ENCODE assay signal across 30 cellular contexts in genomic region chrX:117458243-117458968, GRCh38.
"Had no signal": no experiment of that assay in that cellular context is flagged by ENCODE, and none has a peak within 500 bp of the region (broad histone marks: within the 10 kb centered on the region; RNA-seq: fewer than 3 reads in every experiment).

No MANE protein-coding gene starts in this region.

- H3K4me1 ChIP-seq: ascending aorta had no signal

- DNase-seq: activated CD4-positive, alpha-beta memory T cell treated with anti-CD3 and anti-CD28 coated beads, Interleukin-2, amount 10 ng/mL, durations not matched to agents 7 days and 5 days; activated CD4-positive, alpha-beta T cell treated with anti-CD3 and anti-CD28 coated beads for 1 hour; activated CD4-positive, alpha-beta T cell treated with anti-CD3 and anti-CD28 coated beads for 36 hours; activated CD4-positive, alpha-beta T cell treated with anti-CD3 and anti-CD28 coated beads for 48 hours; activated CD4-positive, alpha-beta T cell treated with anti-CD3 and anti-CD28 coated beads, Interleukin-2, amount 10 ng/mL, durations not matched to agents 7 days and 5 days; activated CD4-positive, alpha-beta T cell treated with anti-CD3 and anti-CD28 coated beads, Interleukin-2, amount 50 U/mL, for 48 hours; activated CD4-positive, CD25-positive, alpha-beta regulatory T cell; activated CD8-positive, alpha-beta memory T cell treated with anti-CD3 and anti-CD28 coated beads for 24 hours; activated CD8-positive, alpha-beta memory T cell treated with anti-CD3 and anti-CD28 coated beads, Interleukin-2, amount 10 ng/mL, durations not matched to agents 7 days and 5 days; activated CD8-positive, alpha-beta memory T cell treated with anti-CD3 and anti-CD28 coated beads, Interleukin-2, amount 50 U/mL, for 48 hours; activated CD8-positive, alpha-beta T cell treated with anti-CD3 and anti-CD28 coated beads, Interleukin-2, amount 10 ng/mL, durations not matched to agents 7 days and 5 days; activated effector memory CD4-positive, alpha-beta T cell treated with Interleukin-2 at 50 U/mL for 16 hours; activated gamma-delta T cell; activated naive CD4-positive, alpha-beta T cell treated with anti-CD3 and anti-CD28 coated beads, Interleukin-2, amount 10 ng/mL, durations not matched to agents 7 days and 5 days; activated naive CD4-positive, alpha-beta T cell treated with Interleukin-2 at 50 U/mL for 16 hours; activated naive CD8-positive, alpha-beta T cell treated with anti-CD3 and anti-CD28 coated beads, Interleukin-2, amount 10 ng/mL, durations not matched to agents 7 days and 5 days; activated naive CD8-positive, alpha-beta T cell treated with anti-CD3 and anti-CD28 coated beads, Interleukin-2, amount 50 U/mL, for 24 hours; activated T-cell treated with anti-CD3 and anti-CD28 coated beads, Interleukin-2, amount 50 U/mL, for 24 hours; activated T-cell treated with anti-CD3 and anti-CD28 coated beads, Interleukin-2, amount 50 U/mL, for 48 hours; amygdala; anterior cingulate cortex; central memory CD4-positive, alpha-beta T cell; T-helper 1 cell; T-helper 2 cell; T-helper 9 cell; WERI-Rb-1 had no signal

- H3K27me3 ChIP-seq: ascending aorta, cardiac muscle cell had no signal

- H3K36me3 ChIP-seq: ascending aorta, cardiac muscle cell, WERI-Rb-1 had no signal

- H3K4me3 ChIP-seq: ascending aorta, cardiac muscle cell had no signal

- ATAC-seq: activated CD4-positive, alpha-beta T cell treated with anti-CD3 and anti-CD28 coated beads for 36 hours; activated CD4-positive, CD25-positive, alpha-beta regulatory T cell treated with anti-CD3 and anti-CD28 coated beads, Interleukin-2, amount 50 U/mL, for 24 hours; activated CD8-positive, alpha-beta memory T cell treated with anti-CD3 and anti-CD28 coated beads, Interleukin-2, amount 10 ng/mL, durations not matched to agents 7 days and 5 days; activated CD8-positive, alpha-beta T cell treated with anti-CD3 and anti-CD28 coated beads, Interleukin-2, amount 10 ng/mL, durations not matched to agents 7 days and 5 days; activated naive CD8-positive, alpha-beta T cell treated with anti-CD3 and anti-CD28 coated beads, Interleukin-2, amount 50 U/mL, for 24 hours; WTC11 had no signal

- H3K27ac ChIP-seq: ascending aorta, cardiac muscle cell, WERI-Rb-1 had no signal
